1 cellular context compared by ENCODE assay signal in the genomic region with DNA sequence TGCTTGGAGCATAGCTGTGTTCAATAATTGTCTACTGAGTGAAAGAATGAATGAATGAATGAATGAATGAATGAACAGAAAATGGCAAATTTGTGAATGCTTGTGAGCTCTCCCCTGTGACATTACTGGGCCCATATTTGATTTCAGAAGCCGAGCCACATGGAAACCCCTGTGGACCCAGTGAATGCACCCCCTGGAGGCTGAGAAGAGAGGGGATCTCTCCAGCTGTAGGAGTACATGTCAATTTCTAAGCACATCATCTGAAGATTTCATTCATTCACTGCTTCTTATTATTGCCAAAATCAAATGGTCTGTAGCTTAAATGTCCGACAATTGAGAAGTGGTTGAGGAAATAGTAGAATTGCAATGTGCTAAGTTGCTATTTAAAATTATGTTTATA.
TF ChIP-seq lines count a peak whose summit lies in the region.

No MANE protein-coding gene starts in this region.

TF ChIP-seq in WTC11, 78 proteins besides CTCF, POLR2A, EP300 and RAD21 (continued from another document):
- TF ChIP-seq, protein P1, sequence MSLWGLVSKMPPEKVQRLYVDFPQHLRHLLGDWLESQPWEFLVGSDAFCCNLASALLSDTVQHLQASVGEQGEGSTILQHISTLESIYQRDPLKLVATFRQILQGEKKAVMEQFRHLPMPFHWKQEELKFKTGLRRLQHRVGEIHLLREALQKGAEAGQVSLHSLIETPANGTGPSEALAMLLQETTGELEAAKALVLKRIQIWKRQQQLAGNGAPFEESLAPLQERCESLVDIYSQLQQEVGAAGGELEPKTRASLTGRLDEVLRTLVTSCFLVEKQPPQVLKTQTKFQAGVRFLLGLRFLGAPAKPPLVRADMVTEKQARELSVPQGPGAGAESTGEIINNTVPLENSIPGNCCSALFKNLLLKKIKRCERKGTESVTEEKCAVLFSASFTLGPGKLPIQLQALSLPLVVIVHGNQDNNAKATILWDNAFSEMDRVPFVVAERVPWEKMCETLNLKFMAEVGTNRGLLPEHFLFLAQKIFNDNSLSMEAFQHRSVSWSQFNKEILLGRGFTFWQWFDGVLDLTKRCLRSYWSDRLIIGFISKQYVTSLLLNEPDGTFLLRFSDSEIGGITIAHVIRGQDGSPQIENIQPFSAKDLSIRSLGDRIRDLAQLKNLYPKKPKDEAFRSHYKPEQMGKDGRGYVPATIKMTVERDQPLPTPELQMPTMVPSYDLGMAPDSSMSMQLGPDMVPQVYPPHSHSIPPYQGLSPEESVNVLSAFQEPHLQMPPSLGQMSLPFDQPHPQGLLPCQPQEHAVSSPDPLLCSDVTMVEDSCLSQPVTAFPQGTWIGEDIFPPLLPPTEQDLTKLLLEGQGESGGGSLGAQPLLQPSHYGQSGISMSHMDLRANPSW (CRISPR knock-in tag; conservative IDR thresholded peaks at IDR 0.05; ENCODE audit: low read depth), result no peak
- TF ChIP-seq TEAD4 (CRISPR knock-in tag; IDR thresholded peaks at IDR 0.05) (no peak), ZNF425 (CRISPR knock-in tag; conservative IDR thresholded peaks at IDR 0.05) (no peak), AFF4 (CRISPR knock-in tag; IDR thresholded peaks at IDR 0.05; ENCODE audit: borderline replicate concordance) (no peak), SOX15 (CRISPR knock-in tag; IDR thresholded peaks at IDR 0.05) (no peak), NR3C1 (CRISPR knock-in tag; conservative IDR thresholded peaks at IDR 0.05; ENCODE audit: low read depth) (no peak), E2F1 (CRISPR knock-in tag; IDR thresholded peaks at IDR 0.05) (no peak), ZNF138 (CRISPR knock-in tag; conservative IDR thresholded peaks at IDR 0.05) (no peak), FOXK1 (CRISPR knock-in tag; IDR thresholded peaks at IDR 0.05) (no peak), ATF6 (CRISPR knock-in tag; IDR thresholded peaks at IDR 0.05) (no peak), E2F4 (CRISPR knock-in tag; IDR thresholded peaks at IDR 0.05; ENCODE audit: borderline replicate concordance, low read depth) (no peak)
- TF ChIP-seq, protein P2, sequence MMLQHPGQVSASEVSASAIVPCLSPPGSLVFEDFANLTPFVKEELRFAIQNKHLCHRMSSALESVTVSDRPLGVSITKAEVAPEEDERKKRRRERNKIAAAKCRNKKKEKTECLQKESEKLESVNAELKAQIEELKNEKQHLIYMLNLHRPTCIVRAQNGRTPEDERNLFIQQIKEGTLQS (CRISPR knock-in tag; conservative IDR thresholded peaks at IDR 0.05), result no peak
- TF ChIP-seq, protein P3, sequence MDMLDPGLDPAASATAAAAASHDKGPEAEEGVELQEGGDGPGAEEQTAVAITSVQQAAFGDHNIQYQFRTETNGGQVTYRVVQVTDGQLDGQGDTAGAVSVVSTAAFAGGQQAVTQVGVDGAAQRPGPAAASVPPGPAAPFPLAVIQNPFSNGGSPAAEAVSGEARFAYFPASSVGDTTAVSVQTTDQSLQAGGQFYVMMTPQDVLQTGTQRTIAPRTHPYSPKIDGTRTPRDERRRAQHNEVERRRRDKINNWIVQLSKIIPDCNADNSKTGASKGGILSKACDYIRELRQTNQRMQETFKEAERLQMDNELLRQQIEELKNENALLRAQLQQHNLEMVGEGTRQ (CRISPR knock-in tag; IDR thresholded peaks at IDR 0.05), result no peak
- TF ChIP-seq, protein P4, sequence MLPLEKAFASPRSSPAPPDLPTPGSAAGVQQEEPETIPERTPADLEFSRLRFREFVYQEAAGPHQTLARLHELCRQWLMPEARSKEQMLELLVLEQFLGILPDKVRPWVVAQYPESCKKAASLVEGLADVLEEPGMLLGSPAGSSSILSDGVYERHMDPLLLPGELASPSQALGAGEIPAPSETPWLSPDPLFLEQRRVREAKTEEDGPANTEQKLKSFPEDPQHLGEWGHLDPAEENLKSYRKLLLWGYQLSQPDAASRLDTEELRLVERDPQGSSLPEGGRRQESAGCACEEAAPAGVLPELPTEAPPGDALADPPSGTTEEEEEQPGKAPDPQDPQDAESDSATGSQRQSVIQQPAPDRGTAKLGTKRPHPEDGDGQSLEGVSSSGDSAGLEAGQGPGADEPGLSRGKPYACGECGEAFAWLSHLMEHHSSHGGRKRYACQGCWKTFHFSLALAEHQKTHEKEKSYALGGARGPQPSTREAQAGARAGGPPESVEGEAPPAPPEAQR (CRISPR knock-in tag; IDR thresholded peaks at IDR 0.05), result no peak
- TF ChIP-seq, protein P5, sequence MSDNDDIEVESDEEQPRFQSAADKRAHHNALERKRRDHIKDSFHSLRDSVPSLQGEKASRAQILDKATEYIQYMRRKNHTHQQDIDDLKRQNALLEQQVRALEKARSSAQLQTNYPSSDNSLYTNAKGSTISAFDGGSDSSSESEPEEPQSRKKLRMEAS (CRISPR knock-in tag; IDR thresholded peaks at IDR 0.05), result no peak
- TF ChIP-seq, protein P6, sequence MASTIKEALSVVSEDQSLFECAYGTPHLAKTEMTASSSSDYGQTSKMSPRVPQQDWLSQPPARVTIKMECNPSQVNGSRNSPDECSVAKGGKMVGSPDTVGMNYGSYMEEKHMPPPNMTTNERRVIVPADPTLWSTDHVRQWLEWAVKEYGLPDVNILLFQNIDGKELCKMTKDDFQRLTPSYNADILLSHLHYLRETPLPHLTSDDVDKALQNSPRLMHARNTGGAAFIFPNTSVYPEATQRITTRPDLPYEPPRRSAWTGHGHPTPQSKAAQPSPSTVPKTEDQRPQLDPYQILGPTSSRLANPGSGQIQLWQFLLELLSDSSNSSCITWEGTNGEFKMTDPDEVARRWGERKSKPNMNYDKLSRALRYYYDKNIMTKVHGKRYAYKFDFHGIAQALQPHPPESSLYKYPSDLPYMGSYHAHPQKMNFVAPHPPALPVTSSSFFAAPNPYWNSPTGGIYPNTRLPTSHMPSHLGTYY (CRISPR knock-in tag; IDR thresholded peaks at IDR 0.05), result no peak
